Comparison of ENCODE assay signal across 15 cellular contexts in the genomic region with DNA sequence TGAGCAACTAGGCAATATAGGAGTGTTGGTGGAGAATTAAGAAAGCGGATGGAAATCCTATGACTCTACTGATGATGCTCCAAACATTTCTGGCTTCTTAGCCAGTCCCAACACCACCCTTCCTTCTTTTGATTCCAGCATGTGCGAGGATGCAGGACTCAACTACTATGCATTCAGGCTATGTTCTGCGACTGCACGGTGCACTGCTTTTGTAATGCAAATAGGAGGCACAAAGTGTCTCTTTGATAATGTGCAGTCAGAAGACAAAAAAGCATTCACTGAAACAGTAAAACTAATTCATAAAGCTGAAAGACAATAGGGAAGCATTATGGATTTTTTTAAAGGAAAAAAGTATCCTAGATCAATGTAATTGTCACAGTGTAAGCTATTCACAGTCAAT.
"Had no signal": no experiment of that assay in that cellular context is flagged by ENCODE, and none has a peak within 500 bp of the region (broad histone marks: within the 10 kb centered on the region; RNA-seq: fewer than 3 reads in every experiment).

No MANE protein-coding gene starts in this region.

- H3K27ac ChIP-seq: brain microvascular endothelial cell, pancreas had no signal

- H3K9me3 ChIP-seq: adrenal gland, esophagus muscularis mucosa, mucosa of descending colon, pancreas had no signal

- ATAC-seq: mucosa of descending colon; naive thymus-derived CD8-positive, alpha-beta T cell; pancreas; T-helper 17 cell had no signal

- H3K27me3 ChIP-seq: adrenal gland, brain microvascular endothelial cell, esophagus muscularis mucosa, pancreas had no signal

- DNase-seq: activated CD4-positive, alpha-beta T cell treated with anti-CD3 and anti-CD28 coated beads, Interleukin-2, amount 10 ng/mL, durations not matched to agents 7 days and 5 days; activated CD4-positive, CD25-positive, alpha-beta regulatory T cell; activated naive CD4-positive, alpha-beta T cell treated with anti-CD3 and anti-CD28 coated beads, Interleukin-2, amount 50 U/mL, for 16 hours; activated T-cell treated with anti-CD3 and anti-CD28 coated beads for 4 hours; adrenal gland; brain microvascular endothelial cell; kidney glomerular epithelial cell; mucosa of descending colon; naive thymus-derived CD8-positive, alpha-beta T cell; pancreas; retina; stimulated activated CD4-positive, alpha-beta T cell treated with anti-CD3 and anti-CD28 coated beads, Interleukin-15, amount 100 ng/mL, for 24 hours; stimulated activated CD4-positive, alpha-beta T cell treated with anti-CD3 and anti-CD28 coated beads, Interleukin-4, amount 100 ng/mL, for 24 hours; T-helper 17 cell had no signal

- H3K4me3 ChIP-seq: adrenal gland, esophagus muscularis mucosa, mucosa of descending colon, pancreas had no signal

- H3K36me3 ChIP-seq: brain microvascular endothelial cell, esophagus muscularis mucosa, pancreas had no signal
